Comparison of ENCODE assay signal across 8 cellular contexts in genomic region chr6:30260036-30260504, GRCh38. TPM values are rescaled to one million over a fixed set of nuclear protein-coding genes. Genes with fewer than 3 reads are reported as not detected.
DNase-seq lines count a peak whose midpoint lies in the region; ATAC-seq, FAIRE-seq and TF ChIP-seq lines count a peak whose summit lies in the region.

No MANE protein-coding gene starts in this region.

- no peak overlapping the region for H3K27ac ChIP-seq in SK-N-MC
- peak overlapping the region; percentile 72 for H3K27ac ChIP-seq in mammary epithelial cell (ENCODE audit: insufficient read depth, low read depth, low read length)
- no peak overlapping the region for H3K27ac ChIP-seq in right lobe of liver

- dilution Hi-C loops in mammary epithelial cell (cut with HindIII; ENCODE audit: low sequenced_read_pairs) = no loop called here

- no peaks in the 10 kb centered on the region for H3K9me3 ChIP-seq in SK-N-MC (ENCODE audit: low read depth, low read length)
- H3K9me3 ChIP-seq in mammary epithelial cell (replicated peaks; ENCODE audit: insufficient read depth, low read length) = no peaks in the 10 kb centered on the region
- H3K9me3 ChIP-seq in right lobe of liver = no peaks in the 10 kb centered on the region

- H3K9ac ChIP-seq in SK-N-MC (ENCODE audit: insufficient read length) (peak overlapping the region; percentile 54), mammary epithelial cell (ENCODE audit: insufficient read depth, low read length) (peak overlapping the region; percentile 74)

- in situ Hi-C loops in mammary epithelial cell (cut with MboI; ENCODE audit: low sequenced_read_pairs in 2 of 2) = no loop called here

- H4K20me1 ChIP-seq in mammary epithelial cell (ENCODE audit: insufficient read depth, low read length) = no peaks in the 10 kb centered on the region

- 2% methylated on average over 10 of the region's 40 CpGs for WGBS in mammary epithelial cell (ENCODE audit: low coverage, missing lambda C conversion rate)
- WGBS in right lobe of liver (ENCODE audit: insufficient coverage, low coverage, low lambda C conversion rate, missing lambda C conversion rate) = no CpG with 5 or more reads among the region's 40 CpGs

- peak overlapping the region; percentile 84 for H3K4me3 ChIP-seq in SK-N-MC
- peak overlapping the region; percentile 69 to 90 (median 75) for H3K4me3 ChIP-seq in mammary epithelial cell (replicated peaks in 1 of 3; ENCODE audit: insufficient read depth in 1 of 3, low read depth in 2 of 3, low read length in 3 of 3)
- H3K4me3 ChIP-seq in right lobe of liver = peak overlapping the region; percentile 75 to 82 (median 77)

- no peaks in the 10 kb centered on the region for H3K27me3 ChIP-seq in mammary epithelial cell (ENCODE audit: insufficient read depth, low read length)
- H3K27me3 ChIP-seq in right lobe of liver = no peaks in the 10 kb centered on the region

- H3K79me2 ChIP-seq in mammary epithelial cell (ENCODE audit: insufficient read depth, low read length) = no peaks in the 10 kb centered on the region

- H3K36me3 ChIP-seq in SK-N-MC (ENCODE audit: insufficient read depth, low read length) (no peaks in the 10 kb centered on the region), mammary epithelial cell (ENCODE audit: insufficient read depth, low read length) (no peaks in the 10 kb centered on the region), right lobe of liver (no peaks in the 10 kb centered on the region)

- BruUV-seq in mammary epithelial cell (replicated peaks; lab: Mats Ljungman, UMichigan) = no TSS peak

- peak overlapping the region; percentile 95 for H3K4me2 ChIP-seq in mammary epithelial cell (ENCODE audit: insufficient read depth, low read depth, low read length)

- ATAC-seq in GM21786 (IDR thresholded peaks at IDR 0.05; ENCODE audit: unreplicated experiment) = peak; percentile 14
- peak in 2 of 4 donors; percentile 5 to 6 for ATAC-seq in right lobe of liver
- ATAC-seq in GM19328 (IDR thresholded peaks at IDR 0.05; ENCODE audit: unreplicated experiment) = no peak

- no peak for DNase-seq in SK-N-MC (ENCODE audit: low read depth, low spot score)
- DNase-seq in mammary epithelial cell = no peak
- no peak for DNase-seq in right lobe of liver
- DNase-seq in stimulated activated CD8-positive, alpha-beta memory T cell treated with anti-CD3 and anti-CD28 coated beads, Interleukin-4, amount 100 ng/mL, for 48 hours = peak; percentile 43
- DNase-seq in H54 (ENCODE audit: insufficient read length, low spot score) = no peak
- DNase-seq in NCI-H1436 (lab: John Stamatoyannopoulos, UW) = no peak

- CTCF ChIA-PET in mammary epithelial cell (lab: Charles Lee; ENCODE audit: low non-redundant PET) = interaction anchor here (0.6 kb wide), 1 partner anchor 223 kb away, joined by 3 read pairs; no protein-coding TSS in a partner anchor

- intact Hi-C loops in mammary epithelial cell (cut with micrococcal nuclease) = no loop called here
- intact Hi-C loops in right lobe of liver (cut with DNase I) = no loop called here

- FAIRE-seq in H54 (lab: Jason Lieb, UNC) = no peak

- peaks cover 16% of the 10 kb centered on the region for H3K4me1 ChIP-seq in mammary epithelial cell (ENCODE audit: insufficient read depth, low read length)
- peaks cover 0 to 5% (median 0%) of the 10 kb centered on the region in 4 donors for H3K4me1 ChIP-seq in right lobe of liver

- TF ChIP-seq POLR2A in right lobe of liver (IDR thresholded peaks at IDR 0.05) = no peak
- no peak for TF ChIP-seq POLR2A in H54 (IDR thresholded peaks at IDR 0.05; ENCODE audit: low read depth, low read length)

- TF ChIP-seq CTCF in mammary epithelial cell (conservative IDR thresholded peaks at IDR 0.05 in 1 of 2, IDR thresholded peaks at IDR 0.05 in 1 of 2; ENCODE audit: extremely low read depth in 1 of 2, insufficient read depth in 1 of 2, low read depth in 1 of 2, low read length in 2 of 2) = no peak
- TF ChIP-seq CTCF in right lobe of liver (IDR thresholded peaks at IDR 0.05) = no peak

- H2AFZ ChIP-seq in mammary epithelial cell (ENCODE audit: low read depth, low read length) = peak overlapping the region; percentile 98

RNA-seq across cellular contexts. Expression of gene TRIM26, which starts 46.9 kb away (rescaled TPM):
- total RNA-seq in mammary epithelial cell = 10 to 100 TPM; 37.8 to 57.3 TPM
- 37.2 TPM for polyA plus RNA-seq in mammary epithelial cell
- polyA minus RNA-seq in mammary epithelial cell = 77.1 TPM
- total RNA-seq in right lobe of liver = 10 to 100 TPM; 28.8 to 47.5 (median 38.9) TPM
